Comparison of ENCODE assay signal across 9 cellular contexts in genomic region chr16:69709456-69710084, GRCh38. TPM values are rescaled to one million over a fixed set of nuclear protein-coding genes. Genes with fewer than 3 reads are reported as not detected.
DNase-seq lines count a peak whose midpoint lies in the region; TF ChIP-seq lines count a peak whose summit lies in the region.
"Had no signal": no experiment of that assay in that cellular context is flagged by ENCODE, and none has a peak within 500 bp of the region (broad histone marks: within the 10 kb centered on the region; RNA-seq: fewer than 3 reads in every experiment).

No MANE protein-coding gene starts in this region.

- in situ Hi-C loops in brain microvascular endothelial cell (cut with HindIII; ENCODE audit: low pct_ligation_motif_present, low sequenced_read_pairs): no loop called here

- no peaks in the 10 kb centered on the region for H3K27me3 Mint-ChIP-seq in CD8-positive, alpha-beta memory T cell

- no peak overlapping the region for H3K4me3 Mint-ChIP-seq in CD8-positive, alpha-beta memory T cell

- TF ChIP-seq CTCF in HFF-Myc (IDR thresholded peaks at IDR 0.05; ENCODE audit: low read depth, low read length, missing control alignments) (peak; percentile 50), brain microvascular endothelial cell (IDR thresholded peaks at IDR 0.05; ENCODE audit: low read depth, low read length, missing control alignments) (peak; percentile 55)

- intact Hi-C loops in posterior cingulate gyrus (cut with DNase I): loop anchor here (2.0 kb wide), 2 partner anchors 45 to 313 kb away; partner anchors contain the start of gene NOB1

- no peak overlapping the region for H3K4me3 ChIP-seq in CD8-positive, alpha-beta memory T cell (ENCODE audit: low read length)
- no peak overlapping the region for H3K4me3 ChIP-seq in HFF-Myc (replicated peaks; ENCODE audit: low read depth, low read length)
- H3K4me3 ChIP-seq in brain microvascular endothelial cell (ENCODE audit: low read depth, low read length): no peak overlapping the region
- H3K4me3 ChIP-seq: skin epidermis had no signal

- H3K4me1 Mint-ChIP-seq in CD8-positive, alpha-beta memory T cell: peaks cover 0 to 6% (median 5%) of the 10 kb centered on the region in 3 donors

- no peaks in the 10 kb centered on the region for H3K9me3 Mint-ChIP-seq in CD8-positive, alpha-beta memory T cell

- POLR2A ChIA-PET in CD8-positive, alpha-beta memory T cell (lab: Charles Lee): interaction anchor here (0.6 to 1.5 kb wide), 2 partner anchors 45 to 418 kb away, joined by 3 to 5 read pairs; partner anchors contain the start of gene NOB1

- no peaks in the 10 kb centered on the region for H3K27me3 ChIP-seq in CD8-positive, alpha-beta memory T cell (ENCODE audit: insufficient read depth, low read length, poor library complexity, severe bottlenecking)
- H3K27me3 ChIP-seq in brain microvascular endothelial cell (replicated peaks): no peaks in the 10 kb centered on the region

- no peaks in the 10 kb centered on the region for H3K9me3 ChIP-seq in CD8-positive, alpha-beta memory T cell (ENCODE audit: low read length)

- peak overlapping the region in 5 of 8 donors; percentile 0 to 79 (median 31) for H3K27ac Mint-ChIP-seq in CD8-positive, alpha-beta memory T cell

- CTCF ChIA-PET in CD8-positive, alpha-beta memory T cell (lab: Charles Lee): interaction anchor here (0.8 to 8.6 kb wide), 14 partner anchors 10 to 73 kb away, joined by 3 to 96 read pairs (median 4); partner anchors contain the start of genes NOB1 and NQO1

- H3K27ac ChIP-seq in CD8-positive, alpha-beta memory T cell (ENCODE audit: low read depth, low read length): no peak overlapping the region
- H3K27ac ChIP-seq in brain microvascular endothelial cell (no peak overlapping the region), temporal lobe (ENCODE audit: low read depth, low read length) (peak overlapping the region; percentile 77)

- H3K4me1 ChIP-seq in CD8-positive, alpha-beta memory T cell (ENCODE audit: insufficient read depth, low read length): no peaks in the 10 kb centered on the region

- H3K36me3 ChIP-seq in CD8-positive, alpha-beta memory T cell (ENCODE audit: insufficient read depth, low read length): no peaks in the 10 kb centered on the region
- H3K36me3 ChIP-seq in brain microvascular endothelial cell (replicated peaks): peaks cover 49% of the 10 kb centered on the region

- H3K36me3 Mint-ChIP-seq in CD8-positive, alpha-beta memory T cell: peaks cover 0 to 14% (median 2%) of the 10 kb centered on the region in 3 donors

- DNase-seq in CD8-positive, alpha-beta memory T cell: peak in 2 of 5 donors; percentile 44 to 58
- DNase-seq in HFF-Myc (ENCODE audit: extremely low read depth, low read depth) (peak; percentile 48), NCI-H82 treated with DMSO at 0.1 percent for 48 hours (lab: John Stamatoyannopoulos, UW; ENCODE audit: unreplicated experiment) (peak; percentile 34), brain microvascular endothelial cell (peak; percentile 29), inferior parietal cortex (ENCODE audit: extremely low spot score) (peak; percentile 91), posterior cingulate gyrus (no peak)
- no peak for DNase-seq in activated effector memory CD4-positive, alpha-beta T cell treated with anti-CD3 and anti-CD28 coated beads, Interleukin-2, amount 50 U/mL, for 16 hours

RNA-seq across cellular contexts. Expression of gene NQO1, which starts 16.8 kb away (rescaled TPM):
- 10 to 100 TPM; 16.0 to 16.9 TPM for total RNA-seq in CD8-positive, alpha-beta memory T cell
- 3.1 TPM for polyA plus RNA-seq in CD8-positive, alpha-beta memory T cell
- 6.1 TPM for total RNA-seq in temporal lobe

RNA-seq across cellular contexts. Expression of gene NOB1, which starts 45.2 kb away (rescaled TPM):
- 100 to 1,000 TPM; 129 to 137 TPM for total RNA-seq in CD8-positive, alpha-beta memory T cell
- polyA plus RNA-seq in CD8-positive, alpha-beta memory T cell: 43.5 TPM
- 10.3 TPM for total RNA-seq in temporal lobe

RNA-seq across cellular contexts. Expression of gene WWP2, which starts 52.6 kb away (rescaled TPM):
- total RNA-seq in CD8-positive, alpha-beta memory T cell: 10 to 100 TPM; 41.0 to 46.3 TPM
- polyA plus RNA-seq in CD8-positive, alpha-beta memory T cell: 50.6 TPM
- 21.1 TPM for total RNA-seq in temporal lobe

Comparison
In these comparisons a context has a peak if more than half of its experiments do, and no peak if none do; other contexts are left out.
1. DNase-seq: peak in HFF-Myc (single experiment), NCI-H82 treated with DMSO at 0.1 percent for 48 hours (single experiment), brain microvascular endothelial cell (single experiment) and inferior parietal cortex (single experiment); none in activated effector memory CD4-positive, alpha-beta T cell treated with anti-CD3 and anti-CD28 coated beads, Interleukin-2, amount 50 U/mL, for 16 hours (single experiment) and posterior cingulate gyrus (0 of 10).
2. RNA of gene NOB1, which starts 45.2 kb away (total RNA-seq): 129 to 137 TPM in CD8-positive, alpha-beta memory T cell; 10.3 TPM in temporal lobe (single experiment); every median in the first group is over 10 times any median in the second.